In the genomic region with DNA sequence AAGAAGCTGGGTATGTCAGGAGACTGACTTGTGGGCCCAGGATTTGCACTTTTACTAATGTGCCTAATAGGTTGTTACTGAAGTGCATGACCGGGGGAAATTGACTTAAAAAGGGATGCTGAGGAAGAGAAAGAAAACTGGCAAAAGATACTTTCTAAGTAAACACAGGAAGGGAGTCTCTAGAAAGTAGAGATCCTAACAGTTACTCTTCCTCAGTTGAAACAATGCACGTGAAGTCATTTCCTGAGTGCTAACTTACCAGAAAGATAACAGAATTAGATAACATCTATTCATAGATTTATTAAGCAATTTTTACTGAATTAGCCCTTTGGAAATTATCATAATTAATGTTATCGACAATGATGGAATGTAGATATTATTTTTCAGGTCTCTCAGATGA, we compare ENCODE assay signal across 7 cellular contexts. TPM values are rescaled to one million over a fixed set of nuclear protein-coding genes. Genes with fewer than 3 reads are reported as not detected.
DNase-seq lines count a peak whose midpoint lies in the region; ATAC-seq and TF ChIP-seq lines count a peak whose summit lies in the region.
"Not testable (repeated sequence)": the region's sequence is repeated elsewhere in the genome, so short reads cannot be mapped to it uniquely, and the experiment has no call there.

No MANE protein-coding gene starts in this region.

- H4K20me1 ChIP-seq in DND-41 (ENCODE audit: insufficient read depth, low read length), result not testable (repeated sequence)

- not testable (repeated sequence) for H3K9ac ChIP-seq in DND-41 (ENCODE audit: low read depth, low read length)

- H2AFZ ChIP-seq in DND-41 (ENCODE audit: low read depth, low read length), result not testable (repeated sequence)

- peak; percentile 64 for ATAC-seq in CD4-positive, alpha-beta T cell (ENCODE audit: poor library complexity)
- ATAC-seq in DND-41 (ENCODE audit: insufficient read depth, low read depth), result peak; percentile 71
- ATAC-seq in activated CD8-positive, alpha-beta T cell treated with anti-CD3 and anti-CD28 coated beads for 36 hours, result not testable (repeated sequence)

- H3K9me3 ChIP-seq in CD4-positive, alpha-beta T cell (ENCODE audit: control insufficient read depth, low read length); DND-41 (ENCODE audit: insufficient read depth, low read length, severe bottlenecking): not testable (repeated sequence)

- POLR2A ChIA-PET in CD4-positive, alpha-beta T cell (lab: Charles Lee); activated CD4-positive, alpha-beta T cell treated with anti-CD3 and anti-CD28 coated beads, Interleukin-2, amount 10 ng/mL, durations not matched to agents 7 days and 5 days (lab: Charles Lee); activated CD8-positive, alpha-beta T cell treated with anti-CD3 and anti-CD28 coated beads for 36 hours (lab: Charles Lee): not testable (repeated sequence)

- H3K79me2 ChIP-seq in DND-41 (ENCODE audit: insufficient read depth, low read length), result not testable (repeated sequence)

- H3K4me1 ChIP-seq in DND-41 (ENCODE audit: insufficient read depth, low read length), result not testable (repeated sequence)

- not testable (repeated sequence) for H3K27me3 Mint-ChIP-seq in CD4-positive, alpha-beta T cell; T-helper 1 cell treated with Interleukin-12 subunit alpha and Interleukin-12 subunit beta and Interleukin-4 antibody, amounts not matched to agents 30 μg/mL and 1 μg/mL, for 36 hours (ENCODE audit: low read depth); activated CD4-positive, alpha-beta T cell treated with anti-CD3 and anti-CD28 coated beads, Interleukin-2, amount 10 ng/mL, durations not matched to agents 7 days and 5 days; activated CD8-positive, alpha-beta T cell treated with anti-CD3 and anti-CD28 coated beads for 36 hours; activated naive CD4-positive, alpha-beta T cell treated with anti-CD3 and anti-CD28 coated beads for 36 hours (ENCODE audit: low read depth); endothelial cell (ENCODE audit: unreplicated experiment)

- DNase-seq in CD4-positive, alpha-beta T cell; DND-41; activated CD4-positive, alpha-beta T cell treated with anti-CD3 and anti-CD28 coated beads, Interleukin-2, amount 10 ng/mL, durations not matched to agents 7 days and 5 days; activated CD8-positive, alpha-beta T cell treated with anti-CD3 and anti-CD28 coated beads for 36 hours; activated naive CD4-positive, alpha-beta T cell treated with anti-CD3 and anti-CD28 coated beads for 36 hours; endothelial cell (ENCODE audit: low spot score): not testable (repeated sequence)

- H3K27ac ChIP-seq in CD4-positive, alpha-beta T cell (ENCODE audit: low read depth, low read length); DND-41 (ENCODE audit: low read length): not testable (repeated sequence)

- CTCF ChIA-PET in CD4-positive, alpha-beta T cell (lab: Charles Lee); activated CD4-positive, alpha-beta T cell treated with anti-CD3 and anti-CD28 coated beads, Interleukin-2, amount 10 ng/mL, durations not matched to agents 7 days and 5 days (lab: Charles Lee); activated CD8-positive, alpha-beta T cell treated with anti-CD3 and anti-CD28 coated beads for 36 hours (lab: Charles Lee); activated naive CD4-positive, alpha-beta T cell treated with anti-CD3 and anti-CD28 coated beads for 36 hours (lab: Charles Lee): not testable (repeated sequence)

- H3K27ac Mint-ChIP-seq in CD4-positive, alpha-beta T cell, result peak overlapping the region; percentile 79
- peak overlapping the region; percentile 55 for H3K27ac Mint-ChIP-seq in T-helper 1 cell treated with Interleukin-12 subunit alpha and Interleukin-12 subunit beta and Interleukin-4 antibody, amounts not matched to agents 30 μg/mL and 1 μg/mL, for 36 hours
- H3K27ac Mint-ChIP-seq in activated CD4-positive, alpha-beta T cell treated with anti-CD3 and anti-CD28 coated beads, Interleukin-2, amount 10 ng/mL, durations not matched to agents 7 days and 5 days, result peak overlapping the region; percentile 78
- peak overlapping the region; percentile 21 for H3K27ac Mint-ChIP-seq in activated CD8-positive, alpha-beta T cell treated with anti-CD3 and anti-CD28 coated beads for 36 hours
- peak overlapping the region; percentile 82 for H3K27ac Mint-ChIP-seq in activated naive CD4-positive, alpha-beta T cell treated with anti-CD3 and anti-CD28 coated beads for 36 hours
- peak overlapping the region; percentile 10 for H3K27ac Mint-ChIP-seq in endothelial cell (ENCODE audit: unreplicated experiment)

- TF ChIP-seq CTCF in CD4-positive, alpha-beta T cell (IDR thresholded peaks at IDR 0.05); DND-41 (IDR thresholded peaks at IDR 0.05; ENCODE audit: borderline replicate concordance, extremely low read depth, low read length, poor library complexity, severe bottlenecking); activated CD8-positive, alpha-beta T cell treated with anti-CD3 and anti-CD28 coated beads for 36 hours (IDR thresholded peaks at IDR 0.05); endothelial cell (IDR thresholded peaks at IDR 0.05; ENCODE audit: unreplicated experiment): not testable (repeated sequence)

- H3K4me3 Mint-ChIP-seq in CD4-positive, alpha-beta T cell, result peak overlapping the region; percentile 8
- H3K4me3 Mint-ChIP-seq in T-helper 1 cell treated with Interleukin-12 subunit alpha and Interleukin-12 subunit beta and Interleukin-4 antibody, amounts not matched to agents 30 μg/mL and 1 μg/mL, for 36 hours; activated CD4-positive, alpha-beta T cell treated with anti-CD3 and anti-CD28 coated beads, Interleukin-2, amount 10 ng/mL, durations not matched to agents 7 days and 5 days; activated CD8-positive, alpha-beta T cell treated with anti-CD3 and anti-CD28 coated beads for 36 hours; activated naive CD4-positive, alpha-beta T cell treated with anti-CD3 and anti-CD28 coated beads for 36 hours; endothelial cell (ENCODE audit: unreplicated experiment): not testable (repeated sequence)

- intact Hi-C loops in CD4-positive, alpha-beta T cell (cut with DNase I, micrococcal nuclease); activated CD8-positive, alpha-beta T cell treated with anti-CD3 and anti-CD28 coated beads for 36 hours (cut with micrococcal nuclease); activated naive CD4-positive, alpha-beta T cell treated with anti-CD3 and anti-CD28 coated beads for 36 hours (cut with micrococcal nuclease): not testable (repeated sequence)

- H3K36me3 Mint-ChIP-seq in CD4-positive, alpha-beta T cell (ENCODE audit: low read depth); T-helper 1 cell treated with Interleukin-12 subunit alpha and Interleukin-12 subunit beta and Interleukin-4 antibody, amounts not matched to agents 30 μg/mL and 1 μg/mL, for 36 hours (ENCODE audit: low read depth); activated CD4-positive, alpha-beta T cell treated with anti-CD3 and anti-CD28 coated beads, Interleukin-2, amount 10 ng/mL, durations not matched to agents 7 days and 5 days (ENCODE audit: low read depth); activated CD8-positive, alpha-beta T cell treated with anti-CD3 and anti-CD28 coated beads for 36 hours (ENCODE audit: low read depth); activated naive CD4-positive, alpha-beta T cell treated with anti-CD3 and anti-CD28 coated beads for 36 hours (ENCODE audit: low read depth); endothelial cell (ENCODE audit: low read depth, unreplicated experiment): not testable (repeated sequence)

- not testable (repeated sequence) for H3K9me3 Mint-ChIP-seq in CD4-positive, alpha-beta T cell; T-helper 1 cell treated with Interleukin-12 subunit alpha and Interleukin-12 subunit beta and Interleukin-4 antibody, amounts not matched to agents 30 μg/mL and 1 μg/mL, for 36 hours; activated CD4-positive, alpha-beta T cell treated with anti-CD3 and anti-CD28 coated beads, Interleukin-2, amount 10 ng/mL, durations not matched to agents 7 days and 5 days; activated CD8-positive, alpha-beta T cell treated with anti-CD3 and anti-CD28 coated beads for 36 hours; activated naive CD4-positive, alpha-beta T cell treated with anti-CD3 and anti-CD28 coated beads for 36 hours; endothelial cell (ENCODE audit: unreplicated experiment)

- not testable (repeated sequence) for H3K36me3 ChIP-seq in DND-41 (ENCODE audit: insufficient read depth, low read length)

- H3K4me1 Mint-ChIP-seq in CD4-positive, alpha-beta T cell (ENCODE audit: low read depth); T-helper 1 cell treated with Interleukin-12 subunit alpha and Interleukin-12 subunit beta and Interleukin-4 antibody, amounts not matched to agents 30 μg/mL and 1 μg/mL, for 36 hours (ENCODE audit: low read depth); activated CD4-positive, alpha-beta T cell treated with anti-CD3 and anti-CD28 coated beads, Interleukin-2, amount 10 ng/mL, durations not matched to agents 7 days and 5 days; activated CD8-positive, alpha-beta T cell treated with anti-CD3 and anti-CD28 coated beads for 36 hours (ENCODE audit: low read depth); activated naive CD4-positive, alpha-beta T cell treated with anti-CD3 and anti-CD28 coated beads for 36 hours (ENCODE audit: low read depth); endothelial cell (ENCODE audit: unreplicated experiment): not testable (repeated sequence)

- H3K4me3 ChIP-seq in DND-41 (ENCODE audit: low read depth in 1 of 2, low read length in 2 of 2), result not testable (repeated sequence)

- H3K4me2 ChIP-seq in DND-41 (ENCODE audit: insufficient read depth, low read length), result not testable (repeated sequence)

- not testable (repeated sequence) for H3K27me3 ChIP-seq in CD4-positive, alpha-beta T cell (ENCODE audit: control insufficient read depth, insufficient read depth, low read length); DND-41 (ENCODE audit: insufficient read depth, low read length, poor library complexity)

RNA-seq across cellular contexts. Expression of a gene that starts 9.5 kb away (rescaled TPM):
- total RNA-seq in CD4-positive, alpha-beta T cell, result 10 to 100 TPM; 36.4 to 37.4 TPM
- 10 to 100 TPM; 26.6 to 28.4 TPM for total RNA-seq in activated CD4-positive, alpha-beta T cell treated with anti-CD3 and anti-CD28 coated beads, Interleukin-2, amount 10 ng/mL, durations not matched to agents 7 days and 5 days
- total RNA-seq in activated CD8-positive, alpha-beta T cell treated with anti-CD3 and anti-CD28 coated beads for 36 hours, result 10 to 100 TPM; 14.6 to 14.7 TPM
- 10 to 100 TPM; 25.2 to 26.9 TPM for total RNA-seq in activated naive CD4-positive, alpha-beta T cell treated with anti-CD3 and anti-CD28 coated beads for 36 hours
- total RNA-seq in endothelial cell (ENCODE audit: unreplicated experiment), result 31.6 TPM

Comparison
In these comparisons a context has a peak if more than half of its experiments do, and no peak if none do; other contexts are left out.
1. H3K27ac Mint-ChIP-seq: peak in every context shown above with its lines; median percentile 82 in activated naive CD4-positive, alpha-beta T cell treated with anti-CD3 and anti-CD28 coated beads for 36 hours; 79 in CD4-positive, alpha-beta T cell; 78 in activated CD4-positive, alpha-beta T cell treated with anti-CD3 and anti-CD28 coated beads, Interleukin-2, amount 10 ng/mL, durations not matched to agents 7 days and 5 days; 55 in T-helper 1 cell treated with Interleukin-12 subunit alpha and Interleukin-12 subunit beta and Interleukin-4 antibody, amounts not matched to agents 30 μg/mL and 1 μg/mL, for 36 hours; 21 in activated CD8-positive, alpha-beta T cell treated with anti-CD3 and anti-CD28 coated beads for 36 hours; 10 in endothelial cell.